Comparison of ENCODE assay signal across 14 cellular contexts in genomic region chr14:58656671-58657411, GRCh38. TPM values are rescaled to one million over a fixed set of nuclear protein-coding genes. Genes with fewer than 3 reads are reported as not detected.
DNase-seq lines count a peak whose midpoint lies in the region.
"Had no signal": no experiment of that assay in that cellular context is flagged by ENCODE, and none has a peak within 500 bp of the region (broad histone marks: within the 10 kb centered on the region; RNA-seq: fewer than 3 reads in every experiment).

No MANE protein-coding gene starts in this region.

- DNase-seq in NCI-H1105 treated with DMSO at 0.1 percent for 48 hours (lab: John Stamatoyannopoulos, UW) (peak; percentile 32), NCI-H1105 (lab: John Stamatoyannopoulos, UW) (no peak), G401 (ENCODE audit: low spot score) (peak; percentile 91), NCI-H1930 (lab: John Stamatoyannopoulos, UW) (peak; percentile 56 to 82), cerebellar cortex (ENCODE audit: low spot score) (peak; percentile 90), DMS 273 treated with DMSO at 0.1 percent for 48 hours (lab: John Stamatoyannopoulos, UW) (no peak), LoVo (ENCODE audit: low spot score) (no peak)
- no peak for DNase-seq in activated CD4-positive, alpha-beta T cell treated with anti-CD3 and anti-CD28 coated beads, Interleukin-2, amount 50 U/mL, for 4 hours
- DNase-seq: 8988T, GOT3, Karpas-422, MM.1S, NCI-H1092 treated with DMSO at 0.1 percent for 48 hours, NCI-H774 had no signal

- in situ Hi-C loops in G401 (cut with HindIII; ENCODE audit: low sequenced_read_pairs), result no loop called here

RNA-seq across cellular contexts. Expression of gene DACT1, which starts 19.1 kb away (rescaled TPM):
- 0.03 TPM in 1 of 2 replicates, not detected in the other for total RNA-seq in G401 (2014; rRNA removed; shearing (Covaris generic))

Comparison
In these comparisons a context has a peak if more than half of its experiments do, and no peak if none do; other contexts are left out.
1. DNase-seq: peak in NCI-H1105 treated with DMSO at 0.1 percent for 48 hours (single experiment), G401 (single experiment), NCI-H1930 (2 of 2) and cerebellar cortex (single experiment); none in NCI-H1105 (single experiment), DMS 273 treated with DMSO at 0.1 percent for 48 hours (single experiment), LoVo (single experiment) and activated CD4-positive, alpha-beta T cell treated with anti-CD3 and anti-CD28 coated beads, Interleukin-2, amount 50 U/mL, for 4 hours (0 of 2).